ENCODE assay signal across 12 cellular contexts in the genomic region with DNA sequence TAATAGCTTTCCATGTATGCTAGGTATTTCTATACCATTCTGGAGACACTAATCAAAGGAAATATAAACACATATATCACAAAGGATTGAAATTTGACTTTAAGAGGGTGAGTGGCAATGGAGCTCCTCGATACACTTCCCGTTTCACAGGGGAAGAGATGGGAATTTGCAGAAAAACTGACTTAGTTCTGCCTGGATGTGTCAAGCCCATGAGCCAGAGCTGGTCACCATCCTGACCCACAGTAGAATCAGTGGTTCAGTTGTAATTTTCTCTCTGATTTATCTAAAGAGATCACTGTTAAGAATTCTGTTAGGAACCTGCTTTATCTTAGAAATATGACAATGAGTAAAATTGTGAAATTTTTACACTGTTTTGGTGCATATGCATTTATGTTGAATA. TPM values are rescaled to one million over a fixed set of nuclear protein-coding genes. Genes with fewer than 3 reads are reported as not detected.
DNase-seq lines count a peak whose midpoint lies in the region; ATAC-seq and TF ChIP-seq lines count a peak whose summit lies in the region.
"Had no signal": no experiment of that assay in that cellular context is flagged by ENCODE, and none has a peak within 500 bp of the region (broad histone marks: within the 10 kb centered on the region; RNA-seq: fewer than 3 reads in every experiment).

No MANE protein-coding gene starts in this region.

- TF ChIP-seq POLR2A in ovary (IDR thresholded peaks at IDR 0.05) = no peak

- peaks cover 55 to 74% (median 62%) of the 10 kb centered on the region in 4 donors for H3K4me1 Mint-ChIP-seq in CD4-positive, CD25-positive, alpha-beta regulatory T cell
- H3K4me1 Mint-ChIP-seq in activated T-helper 2 cell treated with anti-CD3 and anti-CD28 coated beads, Interferon-gamma antibody, Interleukin-2, Interleukin-4, amounts not matched to agents 10 μg/mL and 5 μg/mL and 100 μg/mL, durations not matched to agents 14 hours and 24 hours and 36 hours (ENCODE audit: low read depth) = peaks cover 44% of the 10 kb centered on the region
- H3K4me1 Mint-ChIP-seq: central memory CD8-positive, alpha-beta T cell had no signal

- peak overlapping the region; percentile 88 to 93 (median 92) for H3K27ac Mint-ChIP-seq in CD4-positive, CD25-positive, alpha-beta regulatory T cell
- H3K27ac Mint-ChIP-seq in activated T-helper 2 cell treated with anti-CD3 and anti-CD28 coated beads, Interferon-gamma antibody, Interleukin-2, Interleukin-4, amounts not matched to agents 10 μg/mL and 5 μg/mL and 100 μg/mL, durations not matched to agents 14 hours and 24 hours and 36 hours = peak overlapping the region; percentile 68

- peaks cover 44% of the 10 kb centered on the region for H3K4me1 ChIP-seq in CD4-positive, CD25-positive, alpha-beta regulatory T cell (ENCODE audit: control insufficient read depth, insufficient read depth, low read length, poor library complexity, severe bottlenecking)
- H3K4me1 ChIP-seq in mucosa of rectum (ENCODE audit: control insufficient read depth in 2 of 2, insufficient read depth in 2 of 2, low read length in 2 of 2) (no peaks in the 10 kb centered on the region), ovary (ENCODE audit: insufficient read depth) (peaks cover 6% of the 10 kb centered on the region)

- H3K36me3 Mint-ChIP-seq in CD4-positive, CD25-positive, alpha-beta regulatory T cell = peaks cover 11% of the 10 kb centered on the region
- H3K36me3 Mint-ChIP-seq in activated T-helper 2 cell treated with anti-CD3 and anti-CD28 coated beads, Interferon-gamma antibody, Interleukin-2, Interleukin-4, amounts not matched to agents 10 μg/mL and 5 μg/mL and 100 μg/mL, durations not matched to agents 14 hours and 24 hours and 36 hours (ENCODE audit: low read depth) = peaks cover 12% of the 10 kb centered on the region

- H3K9me3 ChIP-seq in CD4-positive, CD25-positive, alpha-beta regulatory T cell (ENCODE audit: control insufficient read depth in 2 of 2, low read length in 2 of 2) = no peaks in the 10 kb centered on the region
- H3K9me3 ChIP-seq in mucosa of rectum (ENCODE audit: control insufficient read depth in 2 of 2, low read length in 2 of 2) = no peaks in the 10 kb centered on the region
- H3K9me3 ChIP-seq in ovary = no peaks in the 10 kb centered on the region

- peak overlapping the region; percentile 78 for H3K4me3 ChIP-seq in CD4-positive, CD25-positive, alpha-beta regulatory T cell (ENCODE audit: low read depth, low read length)
- H3K4me3 ChIP-seq in mucosa of rectum (ENCODE audit: low read length in 2 of 2) (peak overlapping the region; percentile 11 to 17), ovary (no peak overlapping the region)

- H3K9me3 Mint-ChIP-seq in CD4-positive, CD25-positive, alpha-beta regulatory T cell = peaks cover 0 to 5% (median 0%) of the 10 kb centered on the region in 7 donors
- peaks cover 7% of the 10 kb centered on the region for H3K9me3 Mint-ChIP-seq in activated T-helper 2 cell treated with anti-CD3 and anti-CD28 coated beads, Interferon-gamma antibody, Interleukin-2, Interleukin-4, amounts not matched to agents 10 μg/mL and 5 μg/mL and 100 μg/mL, durations not matched to agents 14 hours and 24 hours and 36 hours
- H3K9me3 Mint-ChIP-seq: central memory CD8-positive, alpha-beta T cell had no signal

- intact Hi-C loops in activated T-helper 2 cell treated with anti-CD3 and anti-CD28 coated beads, Interferon-gamma antibody, Interleukin-2, Interleukin-4, amounts not matched to agents 10 μg/mL and 5 μg/mL and 100 μg/mL, durations not matched to agents 14 hours and 24 hours and 36 hours (cut with micrococcal nuclease) = loop anchor here (1.0 to 5.0 kb wide), 8 partner anchors 10 to 581 kb away; a partner anchor contains a TSS
- intact Hi-C loops in ovary (cut with DNase I) = no loop called here

- no peak for DNase-seq in CD4-positive, CD25-positive, alpha-beta regulatory T cell
- DNase-seq in activated T-helper 2 cell treated with anti-CD3 and anti-CD28 coated beads, Interferon-gamma antibody, Interleukin-2, Interleukin-4, amounts not matched to agents 10 μg/mL and 5 μg/mL and 100 μg/mL, durations not matched to agents 14 hours and 24 hours and 36 hours (ENCODE audit: low spot score) = no peak
- DNase-seq in RPMI8226 (no peak), ovary (no peak)
- no peak for DNase-seq in activated CD4-positive, alpha-beta T cell treated with anti-CD3 and anti-CD28 coated beads, Interleukin-2, amount 50 U/mL, for 48 hours
- DNase-seq: NCI-H2171 treated with DMSO at 0.1 percent for 48 hours; stimulated activated naive CD4-positive, alpha-beta T cell treated with Interleukin-2 at 50 U/mL for 16 hours had no signal

- no peak for TF ChIP-seq EP300 in ovary (IDR thresholded peaks at IDR 0.05)

- ATAC-seq in CD4-positive, CD25-positive, alpha-beta regulatory T cell (ENCODE audit: low read depth in 2 of 2) = no peak
- ATAC-seq in GM21447 (IDR thresholded peaks at IDR 0.05; ENCODE audit: unreplicated experiment) = peak; percentile 3
- ATAC-seq in HG03442 (IDR thresholded peaks at IDR 0.05; ENCODE audit: unreplicated experiment) = no peak

- H3K27me3 ChIP-seq in CD4-positive, CD25-positive, alpha-beta regulatory T cell (ENCODE audit: control insufficient read depth, insufficient read depth, low read length) = no peaks in the 10 kb centered on the region
- no peaks in the 10 kb centered on the region for H3K27me3 ChIP-seq in mucosa of rectum (ENCODE audit: control insufficient read depth in 2 of 2, insufficient read depth in 2 of 2, low read length in 2 of 2)
- no peaks in the 10 kb centered on the region for H3K27me3 ChIP-seq in ovary

- no peaks in the 10 kb centered on the region for H3K36me3 ChIP-seq in CD4-positive, CD25-positive, alpha-beta regulatory T cell (ENCODE audit: control insufficient read depth, insufficient read depth, low read length)
- H3K36me3 ChIP-seq in mucosa of rectum (ENCODE audit: control insufficient read depth in 2 of 2, insufficient read depth in 2 of 2, low read length in 2 of 2) = no peaks in the 10 kb centered on the region
- no peaks in the 10 kb centered on the region for H3K36me3 ChIP-seq in ovary

- 35 to 47% (median 36%) methylated on average over 2 of the region's 2 CpGs for WGBS in ovary, 3 donors

- no peak overlapping the region for H3K9ac ChIP-seq in mucosa of rectum (ENCODE audit: low read depth in 1 of 2, low read length in 2 of 2)

- peak overlapping the region; percentile 84 for H3K27ac ChIP-seq in CD4-positive, CD25-positive, alpha-beta regulatory T cell (ENCODE audit: insufficient read depth, low read length, poor library complexity, severe bottlenecking)
- peak overlapping the region in 1 of 2 donors; percentile 21 for H3K27ac ChIP-seq in mucosa of rectum (ENCODE audit: low read depth in 2 of 2, low read length in 2 of 2)
- H3K27ac ChIP-seq in ovary = peak overlapping the region in 1 of 2 donors; percentile 26
- H3K27ac ChIP-seq: HL-60 had no signal

- TF ChIP-seq CTCF in ovary (IDR thresholded peaks at IDR 0.05) = no peak

- H3K27me3 Mint-ChIP-seq in CD4-positive, CD25-positive, alpha-beta regulatory T cell = no peaks in the 10 kb centered on the region
- peaks cover 4% of the 10 kb centered on the region for H3K27me3 Mint-ChIP-seq in activated T-helper 2 cell treated with anti-CD3 and anti-CD28 coated beads, Interferon-gamma antibody, Interleukin-2, Interleukin-4, amounts not matched to agents 10 μg/mL and 5 μg/mL and 100 μg/mL, durations not matched to agents 14 hours and 24 hours and 36 hours (ENCODE audit: low read depth)

- H3K4me3 Mint-ChIP-seq in CD4-positive, CD25-positive, alpha-beta regulatory T cell = peak overlapping the region; percentile 53 to 84 (median 82)
- H3K4me3 Mint-ChIP-seq in activated T-helper 2 cell treated with anti-CD3 and anti-CD28 coated beads, Interferon-gamma antibody, Interleukin-2, Interleukin-4, amounts not matched to agents 10 μg/mL and 5 μg/mL and 100 μg/mL, durations not matched to agents 14 hours and 24 hours and 36 hours (ENCODE audit: low read depth) = peak overlapping the region; percentile 53
- H3K4me3 Mint-ChIP-seq: central memory CD8-positive, alpha-beta T cell had no signal

RNA-seq across cellular contexts. Expression of a gene that starts 34.2 kb away (rescaled TPM):
- 37.8 TPM for total RNA-seq in CD4-positive, CD25-positive, alpha-beta regulatory T cell
- polyA plus RNA-seq in CD4-positive, CD25-positive, alpha-beta regulatory T cell = 10 to 100 TPM; 17.3 to 21.3 (median 19.2) TPM
- total RNA-seq in activated T-helper 2 cell treated with anti-CD3 and anti-CD28 coated beads, Interferon-gamma antibody, Interleukin-2, Interleukin-4, amounts not matched to agents 10 μg/mL and 5 μg/mL and 100 μg/mL, durations not matched to agents 14 hours and 24 hours and 36 hours = 1.8 and 2.0 TPM in 2 replicates
- 10 to 100 TPM in 6 of 7 donors, 1 to 10 TPM in 1; 8.4 to 17.9 (median 11.6) TPM for total RNA-seq in ovary
- polyA plus RNA-seq in ovary = 10 to 100 TPM; 10.5 to 10.8 TPM

RNA-seq across cellular contexts. Expression of a gene that starts 53.5 kb away (rescaled TPM):
- not detected for total RNA-seq in CD4-positive, CD25-positive, alpha-beta regulatory T cell
- under 1 TPM in 1 of 4 donors, not detected in 3; 0.06 TPM for polyA plus RNA-seq in CD4-positive, CD25-positive, alpha-beta regulatory T cell
- not detected in 2 replicates for total RNA-seq in activated T-helper 2 cell treated with anti-CD3 and anti-CD28 coated beads, Interferon-gamma antibody, Interleukin-2, Interleukin-4, amounts not matched to agents 10 μg/mL and 5 μg/mL and 100 μg/mL, durations not matched to agents 14 hours and 24 hours and 36 hours
- total RNA-seq in ovary = not detected
- not detected for polyA plus RNA-seq in ovary
